In the genomic region with DNA sequence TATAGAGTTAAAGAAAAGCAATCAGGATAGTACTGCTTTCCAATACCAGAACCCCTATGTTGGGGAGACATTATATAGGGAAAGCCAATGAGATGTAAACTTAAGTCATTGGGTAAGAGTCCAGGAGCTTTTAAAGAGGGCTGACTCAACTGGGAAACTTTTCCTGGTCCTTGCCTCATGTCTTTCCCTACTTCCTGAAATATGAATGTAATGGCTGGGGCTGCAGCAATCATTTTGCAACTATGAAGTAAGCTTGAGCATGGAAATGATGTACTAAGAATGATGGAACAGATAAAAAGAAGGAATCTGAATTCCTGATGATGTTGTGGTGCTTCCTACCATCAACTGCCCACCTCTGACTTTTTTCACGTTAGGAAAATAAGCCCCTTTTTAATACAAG, we compare ENCODE assay signal across 18 cellular contexts. TPM values are rescaled to one million over a fixed set of nuclear protein-coding genes. Genes with fewer than 3 reads are reported as not detected.
A peak's percentile ranks its signal among the peaks of the same experiment; 100 is the strongest.
DNase-seq lines count a peak whose midpoint lies in the region; TF ChIP-seq lines count a peak whose summit lies in the region.
"Had no signal": no experiment of that assay in that cellular context is flagged by ENCODE, and none has a peak within 500 bp of the region (broad histone marks: within the 10 kb centered on the region; RNA-seq: fewer than 3 reads in every experiment).

No MANE protein-coding gene starts in this region.

- no peak overlapping the region for H3K23ac ChIP-seq in trophoblast cell (ENCODE audit: low read length)

- H2BK120ac ChIP-seq in trophoblast cell (ENCODE audit: insufficient read depth, low read length, poor library complexity): no peak overlapping the region

- H3K4ac ChIP-seq in trophoblast cell (ENCODE audit: low read depth, low read length): no peak overlapping the region

- no peak overlapping the region for H3K4me2 ChIP-seq in mammary epithelial cell (ENCODE audit: insufficient read depth, low read depth, low read length)
- H3K4me2 ChIP-seq in trophoblast cell (ENCODE audit: low read length): no peak overlapping the region
- H3K4me2 ChIP-seq: BLaER1 had no signal

- peaks cover 7% of the 10 kb centered on the region for H3K9me3 Mint-ChIP-seq in MCF 10A (ENCODE audit: unreplicated experiment)
- H3K9me3 Mint-ChIP-seq: CD4-positive, alpha-beta T cell; HFFc6 had no signal

- in situ Hi-C loops in mammary epithelial cell (cut with MboI; ENCODE audit: low sequenced_read_pairs in 2 of 2): no loop called here

- intact Hi-C loops in MCF 10A (cut with micrococcal nuclease) (no loop called here), mammary epithelial cell (cut with micrococcal nuclease) (no loop called here)

- H2AFZ ChIP-seq in mammary epithelial cell (ENCODE audit: low read depth, low read length) (no peak overlapping the region), trophoblast cell (ENCODE audit: insufficient read depth, low read length, poor library complexity) (no peak overlapping the region)

- no peak overlapping the region for H3K18ac ChIP-seq in trophoblast cell (ENCODE audit: low read length)

- H3K36me3 ChIP-seq in mammary epithelial cell (ENCODE audit: insufficient read depth, low read length): no peaks in the 10 kb centered on the region
- H3K36me3 ChIP-seq in trophoblast cell (ENCODE audit: control insufficient read depth in 1 of 2, insufficient read depth in 2 of 2, low read length in 2 of 2): no peaks in the 10 kb centered on the region
- H3K36me3 ChIP-seq: BLaER1, HAP-1 had no signal

- dilution Hi-C loops in mammary epithelial cell (cut with HindIII; ENCODE audit: low sequenced_read_pairs): no loop called here

- H3K9me3 ChIP-seq in mammary epithelial cell (replicated peaks; ENCODE audit: insufficient read depth, low read length) (no peaks in the 10 kb centered on the region), trophoblast cell (ENCODE audit: insufficient read depth, low read depth, low read length) (no peaks in the 10 kb centered on the region)
- H3K9me3 ChIP-seq: BLaER1, HAP-1 had no signal

- no peak overlapping the region for H3K4me3 Mint-ChIP-seq in MCF 10A (ENCODE audit: unreplicated experiment)
- H3K4me3 Mint-ChIP-seq: B cell; CD4-positive, alpha-beta T cell; CD8-positive, alpha-beta memory T cell; HFFc6 had no signal

- H4K12ac ChIP-seq in trophoblast cell (ENCODE audit: low read depth, low read length): no peak overlapping the region

- no peaks in the 10 kb centered on the region for H3K79me1 ChIP-seq in trophoblast cell (ENCODE audit: low read length)

- WGBS in mammary epithelial cell (ENCODE audit: low coverage, missing lambda C conversion rate): 83% methylated on average over 1 of the region's 1 CpG
- WGBS in trophoblast cell (ENCODE audit: extremely low coverage, insufficient coverage, insufficient read length): no CpG with 5 or more reads among the region's 1 CpG

- no peak overlapping the region for H2AK5ac ChIP-seq in trophoblast cell (ENCODE audit: low read length)

- no peaks in the 10 kb centered on the region for H3K4me1 ChIP-seq in mammary epithelial cell (ENCODE audit: insufficient read depth, low read length)
- no peaks in the 10 kb centered on the region for H3K4me1 ChIP-seq in trophoblast cell (ENCODE audit: control insufficient read depth in 1 of 2, insufficient read depth in 2 of 2, low read length in 2 of 2)
- H3K4me1 ChIP-seq: BLaER1, HAP-1 had no signal

- H3K27ac Mint-ChIP-seq in MCF 10A (ENCODE audit: low read depth, unreplicated experiment): no peak overlapping the region
- H3K27ac Mint-ChIP-seq: B cell; CD4-positive, alpha-beta T cell; CD8-positive, alpha-beta memory T cell; HFFc6 had no signal

- H3K27me3 ChIP-seq in mammary epithelial cell (ENCODE audit: insufficient read depth, low read length) (peaks cover 4% of the 10 kb centered on the region), trophoblast cell (ENCODE audit: insufficient read depth, low read length) (no peaks in the 10 kb centered on the region)
- H3K27me3 ChIP-seq: BLaER1 had no signal

- CTCF ChIA-PET in MCF 10A (lab: Yijun Ruan, JAX): no interaction called here
- CTCF ChIA-PET in mammary epithelial cell (lab: Charles Lee; ENCODE audit: low non-redundant PET): no interaction called here

- no peak overlapping the region for H3K14ac ChIP-seq in trophoblast cell (ENCODE audit: low read length)

- H3K4me1 Mint-ChIP-seq in MCF 10A (ENCODE audit: insufficient read depth, unreplicated experiment): no peaks in the 10 kb centered on the region
- H3K4me1 Mint-ChIP-seq: CD8-positive, alpha-beta memory T cell had no signal

- H4K91ac ChIP-seq in trophoblast cell (ENCODE audit: low read depth, low read length): no peak overlapping the region

- BruUV-seq in MCF 10A (replicated peaks; lab: Mats Ljungman, UMichigan) (no TSS peak), mammary epithelial cell (replicated peaks; lab: Mats Ljungman, UMichigan) (no TSS peak)

- DNase-seq in MCF 10A (ENCODE audit: unreplicated experiment) (peak; percentile 11), mammary epithelial cell (no peak), epithelial cell of esophagus (ENCODE audit: low read depth) (peak; percentile 15), trophoblast cell (peak; percentile 72 to 83), OCI-M1 (lab: John Stamatoyannopoulos, UW) (no peak)
- no peak for DNase-seq in activated naive CD4-positive, alpha-beta T cell (lab: John Stamatoyannopoulos, UW)
- DNase-seq: CD4-positive, alpha-beta T cell; CD8-positive, alpha-beta memory T cell; DMS53; DMS79 treated with DMSO at 0.1 percent for 48 hours; GF-D8; GOT3; HFFc6 had no signal

- H3K79me2 ChIP-seq in mammary epithelial cell (ENCODE audit: insufficient read depth, low read length) (no peaks in the 10 kb centered on the region), trophoblast cell (ENCODE audit: control insufficient read depth, insufficient read depth, low read length, poor library complexity) (no peaks in the 10 kb centered on the region)

- H3K36me3 Mint-ChIP-seq in MCF 10A (ENCODE audit: insufficient read depth, unreplicated experiment): no peaks in the 10 kb centered on the region
- H3K36me3 Mint-ChIP-seq: CD8-positive, alpha-beta memory T cell had no signal

- no peaks in the 10 kb centered on the region for H3K27me3 Mint-ChIP-seq in MCF 10A (ENCODE audit: insufficient read depth, unreplicated experiment)

- no peak overlapping the region for H4K8ac ChIP-seq in trophoblast cell (ENCODE audit: low read depth, low read length)

- H3K4me3 ChIP-seq in mammary epithelial cell (replicated peaks in 1 of 3; ENCODE audit: insufficient read depth in 1 of 3, low read depth in 2 of 3, low read length in 3 of 3) (no peak overlapping the region), epithelial cell of esophagus (ENCODE audit: low read length) (no peak overlapping the region), trophoblast cell (ENCODE audit: low read depth, low read length) (no peak overlapping the region)
- H3K4me3 ChIP-seq: BLaER1, HAP-1 had no signal

- H3K9ac ChIP-seq in mammary epithelial cell (ENCODE audit: insufficient read depth, low read length) (no peak overlapping the region), trophoblast cell (ENCODE audit: low read length) (no peak overlapping the region)
- H3K9ac ChIP-seq: BLaER1 had no signal

- H2BK12ac ChIP-seq in trophoblast cell (ENCODE audit: low read length): no peak overlapping the region

- TF ChIP-seq CTCF in MCF 10A (IDR thresholded peaks at IDR 0.05; ENCODE audit: unreplicated experiment) (no peak), mammary epithelial cell (conservative IDR thresholded peaks at IDR 0.05 in 1 of 2, IDR thresholded peaks at IDR 0.05 in 1 of 2; ENCODE audit: extremely low read depth in 1 of 2, insufficient read depth in 1 of 2, low read depth in 1 of 2, low read length in 2 of 2) (no peak), epithelial cell of esophagus (IDR thresholded peaks at IDR 0.05; ENCODE audit: insufficient read depth, low read depth, low read length, missing control alignments) (no peak)

- no peak overlapping the region for H3K27ac ChIP-seq in mammary epithelial cell (ENCODE audit: insufficient read depth, low read depth, low read length)
- no peak overlapping the region for H3K27ac ChIP-seq in trophoblast cell (ENCODE audit: low read depth, low read length)
- H3K27ac ChIP-seq: 22Rv1, BLaER1, C4-2B had no signal

- H4K20me1 ChIP-seq in mammary epithelial cell (ENCODE audit: insufficient read depth, low read length): no peaks in the 10 kb centered on the region
- H4K20me1 ChIP-seq: BLaER1 had no signal

- H2BK5ac ChIP-seq in trophoblast cell (ENCODE audit: low read depth, low read length, poor library complexity): no peak overlapping the region

- POLR2A ChIA-PET in MCF 10A (lab: Yijun Ruan, JAX): interaction anchor here (0.8 kb wide), 1 partner anchor 88 kb away, joined by 3 read pairs; no protein-coding TSS in a partner anchor

RNA-seq across cellular contexts. Expression of gene WDR3, which starts 55.7 kb away (rescaled TPM):
- total RNA-seq in MCF 10A (2022): 57.3 and 74.1 TPM in 2 replicates
- 10 to 100 TPM; 16.5 to 40.9 TPM for total RNA-seq in mammary epithelial cell
- polyA plus RNA-seq in mammary epithelial cell: 38.7 TPM
- polyA minus RNA-seq in mammary epithelial cell: 78.0 TPM
- polyA plus RNA-seq in trophoblast cell (2013): 15.2 and 15.5 TPM in 2 replicates

RNA-seq across cellular contexts. Expression of gene GDAP2, which starts 55.8 kb away (rescaled TPM):
- 27.3 and 29.7 TPM in 2 replicates for total RNA-seq in MCF 10A (2022)
- 10 to 100 TPM; 26.1 to 34.0 TPM for total RNA-seq in mammary epithelial cell
- 10.3 TPM for polyA plus RNA-seq in mammary epithelial cell
- polyA minus RNA-seq in mammary epithelial cell: 26.4 TPM
- 23.8 and 24.2 TPM in 2 replicates for polyA plus RNA-seq in trophoblast cell (2013)

Comparison
In these comparisons a context has a peak if more than half of its experiments do, and no peak if none do; other contexts are left out.
1. DNase-seq: peak in MCF 10A (single experiment), epithelial cell of esophagus (single experiment) and trophoblast cell (2 of 2); none in mammary epithelial cell (single experiment), OCI-M1 (single experiment) and activated naive CD4-positive, alpha-beta T cell (0 of 4).